Comparison of ENCODE assay signal across 8 cellular contexts in the genomic region with DNA sequence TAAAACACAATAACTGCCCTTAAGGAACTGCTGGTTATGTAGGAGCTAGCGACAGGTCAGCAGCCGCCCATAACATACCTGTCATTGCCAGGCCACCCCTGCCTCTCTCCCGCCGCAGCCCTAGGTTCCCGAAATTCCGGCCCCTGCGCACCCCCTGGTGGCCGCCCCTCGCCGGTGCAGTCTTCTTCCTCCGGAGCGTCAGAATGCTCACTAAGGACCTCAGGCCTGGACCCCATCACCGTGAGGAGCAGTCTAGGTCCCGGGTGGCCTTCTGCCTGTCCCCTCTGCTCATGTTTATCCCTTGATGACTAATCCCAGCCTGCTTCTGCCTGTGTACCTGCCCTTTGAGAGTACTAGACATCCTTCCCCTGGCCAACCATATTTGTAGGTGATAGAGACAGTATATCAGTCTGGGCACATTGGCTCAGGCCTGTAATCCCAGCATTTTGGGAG.
DNase-seq lines count a peak whose midpoint lies in the region; TF ChIP-seq lines count a peak whose summit lies in the region.

No MANE protein-coding gene starts in this region.

- H3K27me3 Mint-ChIP-seq in T-helper 2 cell treated with Interferon-gamma antibody and Interleukin-4, amounts not matched to agents 5 μg/mL and 100 μg/mL, for 36 hours (ENCODE audit: low read depth): peaks cover 14% of the 10 kb centered on the region

- H3K36me3 ChIP-seq in ascending aorta: no peaks in the 10 kb centered on the region

- no peaks in the 10 kb centered on the region for H3K9me3 ChIP-seq in ascending aorta

- intact Hi-C loops in ascending aorta (cut with DNase I): loop anchor here (10.0 kb wide), 1 partner anchor 849 kb away; no protein-coding TSS in a partner anchor

- H3K4me3 Mint-ChIP-seq in T-helper 2 cell treated with Interferon-gamma antibody and Interleukin-4, amounts not matched to agents 5 μg/mL and 100 μg/mL, for 36 hours: peak overlapping the region; percentile 10

- peaks cover 6% of the 10 kb centered on the region for H3K4me1 Mint-ChIP-seq in T-helper 2 cell treated with Interferon-gamma antibody and Interleukin-4, amounts not matched to agents 5 μg/mL and 100 μg/mL, for 36 hours (ENCODE audit: low read depth)

- CTCF ChIA-PET in HEK293T (lab: Yijun Ruan, JAX): interaction anchor here (0.9 to 1.3 kb wide), 3 partner anchors 268 to 350 kb away, joined by 3 to 5 read pairs (median 3); a partner anchor contains a TSS

- peak; percentile 92 to 97 (median 94) for TF ChIP-seq CTCF in ascending aorta (IDR thresholded peaks at IDR 0.05)

- H3K9me3 Mint-ChIP-seq in T-helper 2 cell treated with Interferon-gamma antibody and Interleukin-4, amounts not matched to agents 5 μg/mL and 100 μg/mL, for 36 hours: no peaks in the 10 kb centered on the region

- POLR2A ChIA-PET in HEK293T (lab: Yijun Ruan, JAX): interaction anchor here (1.0 kb wide), 1 partner anchor 290 kb away, joined by 3 read pairs; no protein-coding TSS in a partner anchor

- H3K36me3 Mint-ChIP-seq in T-helper 2 cell treated with Interferon-gamma antibody and Interleukin-4, amounts not matched to agents 5 μg/mL and 100 μg/mL, for 36 hours (ENCODE audit: low read depth): no peaks in the 10 kb centered on the region

- H3K4me1 ChIP-seq in ascending aorta: peaks cover 0 to 17% of the 10 kb centered on the region in 2 donors

- peak overlapping the region; percentile 36 to 53 for H3K4me3 ChIP-seq in ascending aorta

- DNase-seq in DMS 273 (lab: John Stamatoyannopoulos, UW; ENCODE audit: unreplicated experiment) (peak; percentile 81), DMS 273 treated with DMSO at 0.1 percent for 48 hours (lab: John Stamatoyannopoulos, UW) (no peak), HEK293T (ENCODE audit: extremely low spot score) (peak; percentile 81), MV-4-11 (lab: John Stamatoyannopoulos, UW) (peak; percentile 37), ascending aorta (ENCODE audit: low spot score in 2 of 2) (peak in 1 of 2 donors; percentile 90), inferior parietal cortex (ENCODE audit: extremely low spot score) (peak; percentile 79)
- peak; percentile 75 for DNase-seq in T-helper 2 cell treated with Interferon-gamma antibody and Interleukin-4, amounts not matched to agents 5 μg/mL and 100 μg/mL, for 36 hours (ENCODE audit: low spot score)
- peak; percentile 58 to 75 for DNase-seq in stimulated activated CD4-positive, alpha-beta T cell treated with anti-CD3 and anti-CD28 coated beads, Interleukin-15, amount 100 ng/mL, for 1 hour (ENCODE audit: low read depth in 1 of 2, low spot score in 1 of 2)

- H3K27ac Mint-ChIP-seq in T-helper 2 cell treated with Interferon-gamma antibody and Interleukin-4, amounts not matched to agents 5 μg/mL and 100 μg/mL, for 36 hours: peak overlapping the region; percentile 48

- H3K27me3 ChIP-seq in ascending aorta: no peaks in the 10 kb centered on the region

- H3K27ac ChIP-seq in ascending aorta: no peak overlapping the region

TF ChIP-seq in HEK293T, 16 proteins besides CTCF, POLR2A, EP300 and RAD21:
- no peak for TF ChIP-seq FOXA1 (IDR thresholded peaks at IDR 0.05)
